Comparison of ENCODE assay signal across 10 cellular contexts in the genomic region with DNA sequence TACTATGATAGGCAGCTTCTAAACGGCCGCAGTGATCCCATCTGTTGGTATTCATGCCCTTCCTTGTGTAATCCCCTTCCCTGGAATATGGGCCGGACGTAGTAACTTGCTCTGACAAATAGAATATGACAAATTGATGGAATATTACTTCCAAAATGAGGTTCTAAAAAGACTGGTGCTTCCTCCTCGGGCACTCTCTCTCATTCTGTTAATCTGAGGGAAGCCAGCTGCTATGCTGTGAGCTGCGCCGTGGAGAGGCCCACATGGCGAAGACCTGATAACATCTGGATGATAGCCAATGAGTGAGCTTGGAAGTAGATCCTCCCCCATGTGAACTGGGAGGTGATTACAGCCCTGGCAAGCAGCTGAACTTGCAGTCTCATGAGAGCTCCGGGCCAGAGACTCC. TPM values are rescaled to one million over a fixed set of nuclear protein-coding genes. Genes with fewer than 3 reads are reported as not detected.
DNase-seq lines count a peak whose midpoint lies in the region; TF ChIP-seq lines count a peak whose summit lies in the region.
"Had no signal": no experiment of that assay in that cellular context is flagged by ENCODE, and none has a peak within 500 bp of the region (broad histone marks: within the 10 kb centered on the region; RNA-seq: fewer than 3 reads in every experiment).

No MANE protein-coding gene starts in this region.

- H3K9me3 Mint-ChIP-seq in MCF 10A (ENCODE audit: unreplicated experiment) = no peaks in the 10 kb centered on the region
- H3K9me3 Mint-ChIP-seq in brain = no peaks in the 10 kb centered on the region
- H3K9me3 Mint-ChIP-seq: central memory CD8-positive, alpha-beta T cell had no signal

- in situ Hi-C loops in mammary epithelial cell (cut with MboI; ENCODE audit: low sequenced_read_pairs in 2 of 2) = no loop called here

- 46% methylated on average over 9 of the region's 9 CpGs for WGBS in mammary epithelial cell (ENCODE audit: low coverage, missing lambda C conversion rate)

- no peak overlapping the region for H3K27ac ChIP-seq in mammary epithelial cell (ENCODE audit: insufficient read depth, low read depth, low read length)
- H3K27ac ChIP-seq in MM.1S (ENCODE audit: low read length) = no peak overlapping the region
- H3K27ac ChIP-seq: BLaER1 had no signal

- no peak for DNase-seq in mammary epithelial cell
- DNase-seq in MCF 10A (ENCODE audit: unreplicated experiment) = no peak
- peak; percentile 96 for DNase-seq in left kidney (ENCODE audit: low read depth, low spot score)
- no peak for DNase-seq in HuH-7 (ENCODE audit: low spot score)
- no peak for DNase-seq in T-helper 9 cell
- DNase-seq in cerebellar nuclear complex (lab: John Stamatoyannopoulos, UW) = no peak
- DNase-seq in MM.1S = no peak

- no peaks in the 10 kb centered on the region for H3K79me2 ChIP-seq in mammary epithelial cell (ENCODE audit: insufficient read depth, low read length)
- no peaks in the 10 kb centered on the region for H3K79me2 ChIP-seq in MM.1S (ENCODE audit: low read length)

- BruUV-seq in mammary epithelial cell (replicated peaks; lab: Mats Ljungman, UMichigan) = no TSS peak
- no TSS peak for BruUV-seq in MCF 10A (replicated peaks; lab: Mats Ljungman, UMichigan)

- no peaks in the 10 kb centered on the region for H3K9me3 ChIP-seq in mammary epithelial cell (replicated peaks; ENCODE audit: insufficient read depth, low read length)
- H3K9me3 ChIP-seq in MM.1S (replicated peaks; ENCODE audit: insufficient read depth, low read length) = no peaks in the 10 kb centered on the region
- H3K9me3 ChIP-seq: BLaER1 had no signal

- H4K20me1 ChIP-seq in mammary epithelial cell (ENCODE audit: insufficient read depth, low read length) (no peaks in the 10 kb centered on the region), MM.1S (ENCODE audit: insufficient read depth, low read length) (no peaks in the 10 kb centered on the region)
- H4K20me1 ChIP-seq: BLaER1 had no signal

- H3K9ac ChIP-seq in mammary epithelial cell (ENCODE audit: insufficient read depth, low read length) = no peak overlapping the region
- no peak overlapping the region for H3K9ac ChIP-seq in MM.1S (ENCODE audit: low read length)
- H3K9ac ChIP-seq: BLaER1 had no signal

- H2AFZ ChIP-seq in mammary epithelial cell (ENCODE audit: low read depth, low read length) (peak overlapping the region; percentile 54), MM.1S (ENCODE audit: low read length) (no peak overlapping the region; the same call in 1 of the 2 replicates)

- no peaks in the 10 kb centered on the region for H3K27me3 Mint-ChIP-seq in MCF 10A (ENCODE audit: insufficient read depth, unreplicated experiment)
- peaks cover 10% of the 10 kb centered on the region for H3K27me3 Mint-ChIP-seq in brain

- H3K36me3 Mint-ChIP-seq in MCF 10A (ENCODE audit: insufficient read depth, unreplicated experiment) (no peaks in the 10 kb centered on the region), brain (no peaks in the 10 kb centered on the region)

- no peaks in the 10 kb centered on the region for H3K9me2 ChIP-seq in MM.1S (replicated peaks; ENCODE audit: insufficient read depth, low read length)

- H3K36me3 ChIP-seq in mammary epithelial cell (ENCODE audit: insufficient read depth, low read length) = no peaks in the 10 kb centered on the region
- no peaks in the 10 kb centered on the region for H3K36me3 ChIP-seq in MM.1S (replicated peaks; ENCODE audit: insufficient read depth, low read length)
- H3K36me3 ChIP-seq: BLaER1 had no signal

- H3K27me3 ChIP-seq in mammary epithelial cell (ENCODE audit: insufficient read depth, low read length) = no peaks in the 10 kb centered on the region
- H3K27me3 ChIP-seq in MM.1S (replicated peaks; ENCODE audit: insufficient read depth, low read length) = no peaks in the 10 kb centered on the region
- H3K27me3 ChIP-seq: BLaER1 had no signal

- H3F3A ChIP-seq in MM.1S (ENCODE audit: insufficient read depth, low read length) = 0 out of 2 replicates have a peak, but pooled peaks cover 10% of the 10 kb centered on the region

- intact Hi-C loops in mammary epithelial cell (cut with micrococcal nuclease) = no loop called here
- intact Hi-C loops in MCF 10A (cut with micrococcal nuclease) = no loop called here

- CTCF ChIA-PET in mammary epithelial cell (lab: Charles Lee; ENCODE audit: low non-redundant PET) = no interaction called here
- CTCF ChIA-PET in MCF 10A (lab: Yijun Ruan, JAX) = interaction anchor here (1.5 to 2.9 kb wide), 3 partner anchors 20 to 111 kb away, joined by 4 to 10 read pairs (median 5); no protein-coding TSS in a partner anchor

- dilution Hi-C loops in mammary epithelial cell (cut with HindIII; ENCODE audit: low sequenced_read_pairs) = no loop called here

- H3K4me1 ChIP-seq in mammary epithelial cell (ENCODE audit: insufficient read depth, low read length) (peaks cover 8% of the 10 kb centered on the region), MM.1S (ENCODE audit: low read length) (peaks cover 23% of the 10 kb centered on the region)

- H3K4me2 ChIP-seq in mammary epithelial cell (ENCODE audit: insufficient read depth, low read depth, low read length) = peak overlapping the region; percentile 4
- H3K4me2 ChIP-seq in MM.1S (ENCODE audit: low read depth, low read length) = no peak overlapping the region
- H3K4me2 ChIP-seq: BLaER1 had no signal

- H3K27ac Mint-ChIP-seq in MCF 10A (ENCODE audit: low read depth, unreplicated experiment) (no peak overlapping the region), brain (peak overlapping the region in 3 of 5 experiments; percentile 54 to 73 (median 69))

- H3K4me1 Mint-ChIP-seq in MCF 10A (ENCODE audit: insufficient read depth, unreplicated experiment) = peaks cover 5% of the 10 kb centered on the region
- H3K4me1 Mint-ChIP-seq in brain = peaks cover 43% of the 10 kb centered on the region
- H3K4me1 Mint-ChIP-seq: central memory CD8-positive, alpha-beta T cell had no signal

- H3K4me3 ChIP-seq in mammary epithelial cell (replicated peaks in 1 of 3; ENCODE audit: insufficient read depth in 1 of 3, low read depth in 2 of 3, low read length in 3 of 3) (no peak overlapping the region), MM.1S (ENCODE audit: low read length) (no peak overlapping the region)
- H3K4me3 ChIP-seq: BLaER1 had no signal

- POLR2A ChIA-PET in MCF 10A (lab: Yijun Ruan, JAX) = no interaction called here

- TF ChIP-seq CTCF in mammary epithelial cell (conservative IDR thresholded peaks at IDR 0.05 in 1 of 2, IDR thresholded peaks at IDR 0.05 in 1 of 2; ENCODE audit: extremely low read depth in 1 of 2, insufficient read depth in 1 of 2, low read depth in 1 of 2, low read length in 2 of 2) (no peak), MCF 10A (IDR thresholded peaks at IDR 0.05; ENCODE audit: unreplicated experiment) (no peak), brain (conservative IDR thresholded peaks at IDR 0.05) (no peak), MM.1S (IDR thresholded peaks at IDR 0.05; ENCODE audit: low read length) (no peak)

- H3K4me3 Mint-ChIP-seq in MCF 10A (ENCODE audit: unreplicated experiment) (no peak overlapping the region), brain (peak overlapping the region in 3 of 5 experiments; percentile 15 to 67 (median 17))
- H3K4me3 Mint-ChIP-seq: central memory CD8-positive, alpha-beta T cell had no signal

RNA-seq across cellular contexts. Expression of a gene that starts 27.2 kb away (rescaled TPM):
- total RNA-seq in mammary epithelial cell (10 to 100 TPM; 12.3 to 15.8 TPM), MCF 10A (2022) (18.8 and 18.9 TPM in 2 replicates)
- polyA plus RNA-seq in mammary epithelial cell (12.1 TPM), brain (ENCODE audit: insufficient read depth, low read depth, low replicate concordance) (37.8 TPM)
- polyA minus RNA-seq in mammary epithelial cell = 7.8 TPM
